Comparison of ENCODE assay signal across 22 cellular contexts in the genomic region with DNA sequence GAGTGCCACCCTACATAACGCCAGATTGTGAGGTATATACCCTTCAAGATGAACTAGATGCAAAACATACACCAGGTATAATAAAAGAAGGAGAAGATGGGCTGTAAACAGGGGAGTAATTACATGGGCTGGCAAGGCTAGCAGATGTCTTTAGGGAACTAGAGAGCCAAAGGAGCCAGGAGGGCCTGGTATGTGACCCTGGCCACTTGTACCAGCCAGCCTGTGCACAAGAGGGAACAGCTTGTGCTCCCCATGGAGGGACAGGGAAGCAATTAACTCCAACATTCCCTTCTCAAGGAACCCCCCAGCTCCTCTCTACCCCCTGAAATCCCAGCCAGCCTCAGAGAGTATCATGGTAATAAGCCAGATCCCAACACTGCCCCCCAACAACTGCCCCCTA.
DNase-seq lines count a peak whose midpoint lies in the region; ATAC-seq and TF ChIP-seq lines count a peak whose summit lies in the region.
"Had no signal": no experiment of that assay in that cellular context is flagged by ENCODE, and none has a peak within 500 bp of the region (broad histone marks: within the 10 kb centered on the region; RNA-seq: fewer than 3 reads in every experiment).

No MANE protein-coding gene starts in this region.

- H3K36me3 ChIP-seq in CD8-positive, alpha-beta memory T cell (ENCODE audit: insufficient read depth, low read length) = no peaks in the 10 kb centered on the region
- no peaks in the 10 kb centered on the region for H3K36me3 ChIP-seq in tibial artery
- H3K36me3 ChIP-seq: MG63 had no signal

- no peaks in the 10 kb centered on the region for H3K27me3 Mint-ChIP-seq in activated T-cell treated with anti-CD3 and anti-CD28 coated beads, Interleukin-2, amount 50 U/mL, for 24 hours
- H3K27me3 Mint-ChIP-seq in CD8-positive, alpha-beta memory T cell = no peaks in the 10 kb centered on the region
- no peaks in the 10 kb centered on the region for H3K27me3 Mint-ChIP-seq in activated T-helper 17 cell treated with anti-CD3 and anti-CD28 coated beads, Interleukin-2, amount 50 U/mL, for 72 hours
- H3K27me3 Mint-ChIP-seq: naive B cell, type B pancreatic cell had no signal

- CTCF ChIA-PET in CD8-positive, alpha-beta memory T cell (lab: Charles Lee) = no interaction called here

- no peaks in the 10 kb centered on the region for H3K27me3 ChIP-seq in CD8-positive, alpha-beta memory T cell (ENCODE audit: insufficient read depth, low read length, poor library complexity, severe bottlenecking)
- no peaks in the 10 kb centered on the region for H3K27me3 ChIP-seq in tibial artery
- H3K27me3 ChIP-seq: BLaER1, MG63 had no signal

- intact Hi-C loops in tibial artery (cut with DNase I; ENCODE audit: low total_unique reads) = no loop called here

- no peaks in the 10 kb centered on the region for H3K9me3 ChIP-seq in CD8-positive, alpha-beta memory T cell (ENCODE audit: low read length)
- H3K9me3 ChIP-seq in tibial artery = no peaks in the 10 kb centered on the region
- H3K9me3 ChIP-seq: BLaER1, MG63 had no signal

- peaks cover 94% of the 10 kb centered on the region for H3K4me1 Mint-ChIP-seq in activated T-cell treated with anti-CD3 and anti-CD28 coated beads, Interleukin-2, amount 50 U/mL, for 24 hours (ENCODE audit: low read depth)
- peaks cover 72 to 99% (median 91%) of the 10 kb centered on the region in 3 donors for H3K4me1 Mint-ChIP-seq in CD8-positive, alpha-beta memory T cell
- H3K4me1 Mint-ChIP-seq in activated T-helper 17 cell treated with anti-CD3 and anti-CD28 coated beads, Interleukin-2, amount 50 U/mL, for 72 hours = peaks cover 77% of the 10 kb centered on the region
- peaks cover 82% of the 10 kb centered on the region for H3K4me1 Mint-ChIP-seq in stimulated activated effector memory CD8-positive, alpha-beta T cell treated with anti-CD3 and anti-CD28 coated beads, Interleukin-12 subunit alpha, Interleukin-12 subunit beta, amount 100 ng/mL, for 72 hours

- H3K27ac ChIP-seq in CD8-positive, alpha-beta memory T cell (ENCODE audit: low read depth, low read length) = no peak overlapping the region
- H3K27ac ChIP-seq in tibial artery = no peak overlapping the region
- H3K27ac ChIP-seq: BLaER1, skin epidermis had no signal

- peaks cover 11% of the 10 kb centered on the region for H3K9me3 Mint-ChIP-seq in activated T-cell treated with anti-CD3 and anti-CD28 coated beads, Interleukin-2, amount 50 U/mL, for 24 hours
- no peaks in the 10 kb centered on the region for H3K9me3 Mint-ChIP-seq in CD8-positive, alpha-beta memory T cell
- no peaks in the 10 kb centered on the region for H3K9me3 Mint-ChIP-seq in activated T-helper 17 cell treated with anti-CD3 and anti-CD28 coated beads, Interleukin-2, amount 50 U/mL, for 72 hours
- no peaks in the 10 kb centered on the region for H3K9me3 Mint-ChIP-seq in stimulated activated effector memory CD8-positive, alpha-beta T cell treated with anti-CD3 and anti-CD28 coated beads, Interleukin-12 subunit alpha, Interleukin-12 subunit beta, amount 100 ng/mL, for 72 hours
- H3K9me3 Mint-ChIP-seq: naive B cell; T-helper 1 cell treated with Interleukin-12 subunit alpha and Interleukin-12 subunit beta and Interleukin-4 antibody, amounts not matched to agents 30 μg/mL and 1 μg/mL, for 36 hours; type B pancreatic cell had no signal

- no peak for DNase-seq in activated T-cell treated with anti-CD3 and anti-CD28 coated beads, Interleukin-2, amount 50 U/mL, for 24 hours
- DNase-seq in activated T-cell treated with anti-CD3 and anti-CD28 coated beads, Interleukin-2, amount 50 U/mL, for 1 hour = no peak
- DNase-seq in CD8-positive, alpha-beta memory T cell = no peak
- DNase-seq in stimulated activated effector memory CD8-positive, alpha-beta T cell treated with anti-CD3 and anti-CD28 coated beads, Interleukin-12 subunit alpha, Interleukin-12 subunit beta, amount 100 ng/mL, for 72 hours (ENCODE audit: low spot score in 2 of 2) = no peak
- no peak for DNase-seq in superior temporal gyrus (ENCODE audit: extremely low spot score)
- DNase-seq in tibial artery = no peak
- DNase-seq in germinal center (ENCODE audit: low spot score) = no peak
- DNase-seq: ACHN; activated CD4-positive, alpha-beta T cell treated with anti-CD3 and anti-CD28 coated beads for 1 hour; Calu3; KG1; MG63; naive B cell; NCI-H2029 treated with DMSO at 0.1 percent for 48 hours; NCI-H82; occipital lobe had no signal

- no peak for TF ChIP-seq CTCF in tibial artery (IDR thresholded peaks at IDR 0.05)

- H3K4me3 Mint-ChIP-seq in activated T-cell treated with anti-CD3 and anti-CD28 coated beads, Interleukin-2, amount 50 U/mL, for 24 hours = no peak overlapping the region
- no peak overlapping the region for H3K4me3 Mint-ChIP-seq in CD8-positive, alpha-beta memory T cell
- peak overlapping the region; percentile 63 for H3K4me3 Mint-ChIP-seq in activated T-helper 17 cell treated with anti-CD3 and anti-CD28 coated beads, Interleukin-2, amount 50 U/mL, for 72 hours
- no peak overlapping the region for H3K4me3 Mint-ChIP-seq in stimulated activated effector memory CD8-positive, alpha-beta T cell treated with anti-CD3 and anti-CD28 coated beads, Interleukin-12 subunit alpha, Interleukin-12 subunit beta, amount 100 ng/mL, for 72 hours
- H3K4me3 Mint-ChIP-seq: naive B cell; T-helper 1 cell treated with Interleukin-12 subunit alpha and Interleukin-12 subunit beta and Interleukin-4 antibody, amounts not matched to agents 30 μg/mL and 1 μg/mL, for 36 hours; type B pancreatic cell had no signal

- H3K4me1 ChIP-seq in CD8-positive, alpha-beta memory T cell (ENCODE audit: insufficient read depth, low read length) = peaks cover 13% of the 10 kb centered on the region
- H3K4me1 ChIP-seq in tibial artery = peaks cover 0 to 42% (median 9%) of the 10 kb centered on the region in 4 donors
- H3K4me1 ChIP-seq: BLaER1 had no signal

- H3K36me3 Mint-ChIP-seq in activated T-cell treated with anti-CD3 and anti-CD28 coated beads, Interleukin-2, amount 50 U/mL, for 24 hours (ENCODE audit: low read depth) = peaks cover 74% of the 10 kb centered on the region
- peaks cover 6 to 50% (median 24%) of the 10 kb centered on the region in 3 donors for H3K36me3 Mint-ChIP-seq in CD8-positive, alpha-beta memory T cell
- peaks cover 70% of the 10 kb centered on the region for H3K36me3 Mint-ChIP-seq in activated T-helper 17 cell treated with anti-CD3 and anti-CD28 coated beads, Interleukin-2, amount 50 U/mL, for 72 hours (ENCODE audit: low read depth)
- H3K36me3 Mint-ChIP-seq in stimulated activated effector memory CD8-positive, alpha-beta T cell treated with anti-CD3 and anti-CD28 coated beads, Interleukin-12 subunit alpha, Interleukin-12 subunit beta, amount 100 ng/mL, for 72 hours = peaks cover 36% of the 10 kb centered on the region

- no peak overlapping the region for H3K4me3 ChIP-seq in CD8-positive, alpha-beta memory T cell (ENCODE audit: low read length)
- no peak overlapping the region for H3K4me3 ChIP-seq in tibial artery
- H3K4me3 ChIP-seq: BLaER1, MG63, skin epidermis had no signal

- peak overlapping the region; percentile 95 for H3K27ac Mint-ChIP-seq in activated T-cell treated with anti-CD3 and anti-CD28 coated beads, Interleukin-2, amount 50 U/mL, for 24 hours
- H3K27ac Mint-ChIP-seq in CD8-positive, alpha-beta memory T cell = peak overlapping the region in 7 of 8 donors; percentile 19 to 89 (median 51)
- peak overlapping the region; percentile 79 for H3K27ac Mint-ChIP-seq in activated T-helper 17 cell treated with anti-CD3 and anti-CD28 coated beads, Interleukin-2, amount 50 U/mL, for 72 hours
- H3K27ac Mint-ChIP-seq in stimulated activated effector memory CD8-positive, alpha-beta T cell treated with anti-CD3 and anti-CD28 coated beads, Interleukin-12 subunit alpha, Interleukin-12 subunit beta, amount 100 ng/mL, for 72 hours = peak overlapping the region; percentile 54
- H3K27ac Mint-ChIP-seq: activated T-helper 2 cell treated with anti-CD3 and anti-CD28 coated beads, Interferon-gamma antibody, Interleukin-2, Interleukin-4, amounts not matched to agents 10 μg/mL and 5 μg/mL and 100 μg/mL, durations not matched to agents 14 hours and 24 hours and 36 hours; T-helper 1 cell treated with Interleukin-12 subunit alpha and Interleukin-12 subunit beta and Interleukin-4 antibody, amounts not matched to agents 30 μg/mL and 1 μg/mL, for 36 hours; type B pancreatic cell had no signal

- no peak for ATAC-seq in activated T-helper 17 cell treated with anti-CD3 and anti-CD28 coated beads, Interleukin-2, amount 50 U/mL, for 72 hours (replicated peaks)
- ATAC-seq in stimulated activated effector memory CD8-positive, alpha-beta T cell treated with anti-CD3 and anti-CD28 coated beads, Interleukin-12 subunit alpha, Interleukin-12 subunit beta, amount 100 ng/mL, for 72 hours = no peak

- POLR2A ChIA-PET in CD8-positive, alpha-beta memory T cell (lab: Charles Lee) = no interaction called here
